15 cellular contexts compared by ENCODE assay signal in the genomic region with DNA sequence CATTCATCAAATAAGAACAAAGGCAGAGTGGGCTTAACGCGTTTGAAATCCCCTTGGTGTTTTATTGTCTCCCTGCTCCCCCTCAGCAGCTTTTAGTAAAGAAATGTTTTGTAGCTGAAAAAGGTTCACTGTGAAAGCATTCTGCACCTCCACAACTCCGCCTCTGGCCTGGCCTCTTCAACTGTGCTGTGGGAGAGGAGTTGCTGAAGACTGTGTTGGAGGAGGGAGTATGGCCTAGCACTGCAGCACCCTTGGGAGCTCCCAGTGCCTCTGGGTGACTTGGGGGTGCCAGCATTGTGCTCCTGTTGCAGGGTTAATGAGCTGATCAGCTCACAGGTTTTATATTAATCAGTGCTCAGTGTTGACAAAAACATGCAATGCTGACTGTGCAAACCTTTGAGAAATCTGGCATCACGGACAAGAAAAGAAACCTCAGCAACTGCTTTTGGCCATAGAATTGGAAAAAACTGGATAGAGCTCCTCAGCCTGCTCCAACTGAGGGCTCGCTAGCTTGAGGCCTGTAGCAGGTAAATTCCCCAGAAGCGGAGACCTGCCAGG. TPM values are rescaled to one million over a fixed set of nuclear protein-coding genes. Genes with fewer than 3 reads are reported as not detected.
"Had no signal": no experiment of that assay in that cellular context is flagged by ENCODE, and none has a peak within 500 bp of the region (broad histone marks: within the 10 kb centered on the region; RNA-seq: fewer than 3 reads in every experiment).

No MANE protein-coding gene starts in this region.

- H3K9me3 ChIP-seq: esophagus muscularis mucosa, stomach, vagina had no signal

- H3K36me3 ChIP-seq: cardiac muscle cell, vagina, WERI-Rb-1 had no signal

- H3K4me3 ChIP-seq: cardiac muscle cell, esophagus muscularis mucosa, hepatocyte, stomach, vagina had no signal

- DNase-seq: activated CD4-positive, alpha-beta T cell treated with anti-CD3 and anti-CD28 coated beads, Interleukin-2, amount 50 U/mL, for 48 hours; activated CD8-positive, alpha-beta memory T cell treated with anti-CD3 and anti-CD28 coated beads, Interleukin-2, amount 10 ng/mL, durations not matched to agents 7 days and 5 days; activated naive CD4-positive, alpha-beta T cell treated with anti-CD3 and anti-CD28 coated beads for 36 hours; activated T-cell treated with anti-CD3 and anti-CD28 coated beads, Interleukin-2, amount 50 U/mL, for 1 hour; islet precursor cell; nephron progenitor cell; stimulated activated CD4-positive, alpha-beta T cell treated with anti-CD3 and anti-CD28 coated beads, Interleukin-12 subunit alpha, Interleukin-12 subunit beta, amount 100 ng/mL, for 4 hours; stimulated activated CD4-positive, alpha-beta T cell treated with anti-CD3 and anti-CD28 coated beads, Interleukin-2, amount 100 ng/mL, for 24 hours; stomach; T-helper 1 cell; WERI-Rb-1 had no signal

- ATAC-seq: activated CD8-positive, alpha-beta memory T cell treated with anti-CD3 and anti-CD28 coated beads, Interleukin-2, amount 10 ng/mL, durations not matched to agents 7 days and 5 days had no signal

- H3K27ac ChIP-seq: cardiac muscle cell, esophagus muscularis mucosa, hepatocyte, stomach, vagina, WERI-Rb-1 had no signal

- H3K27me3 ChIP-seq: cardiac muscle cell, esophagus muscularis mucosa, hepatocyte, stomach, vagina had no signal

RNA-seq across cellular contexts. Expression of gene TSPAN9, which starts 14.6 kb away (rescaled TPM):
- total RNA-seq: activated CD8-positive, alpha-beta memory T cell treated with anti-CD3 and anti-CD28 coated beads, Interleukin-2, amount 10 ng/mL, durations not matched to agents 7 days and 5 days had no signal
